Comparison of ENCODE assay signal across 19 cellular contexts in genomic region chr17:3621146-3621720, GRCh38. TPM values are rescaled to one million over a fixed set of nuclear protein-coding genes. Genes with fewer than 3 reads are reported as not detected.
A peak's percentile ranks its signal among the peaks of the same experiment; 100 is the strongest.
DNase-seq lines count a peak whose midpoint lies in the region; ATAC-seq lines count a peak whose summit lies in the region.
"Had no signal": no experiment of that assay in that cellular context is flagged by ENCODE, and none has a peak within 500 bp of the region (broad histone marks: within the 10 kb centered on the region; RNA-seq: fewer than 3 reads in every experiment).

No MANE protein-coding gene starts in this region.

- H2BK120ac ChIP-seq in mesenchymal stem cell (ENCODE audit: low read depth, low read length) = no peak overlapping the region

- H3K4me2 ChIP-seq in BLaER1 = peak overlapping the region; percentile 32; the same call in 1 of the 2 replicates
- no peak overlapping the region for H3K4me2 ChIP-seq in mesenchymal stem cell (ENCODE audit: low read length, poor library complexity, severe bottlenecking)
- H3K4me2 ChIP-seq: A549 had no signal

- 97% methylated on average over 8 of the region's 8 CpGs for WGBS in mesenchymal stem cell

- no peak overlapping the region for H2AK5ac ChIP-seq in mesenchymal stem cell (ENCODE audit: low read length, severe bottlenecking)

- H2BK12ac ChIP-seq in mesenchymal stem cell (ENCODE audit: low read length in 2 of 2) = no peak overlapping the region

- no peak overlapping the region for H3K9ac ChIP-seq in BLaER1
- no peak overlapping the region for H3K9ac ChIP-seq in mesenchymal stem cell (ENCODE audit: low read length)
- H3K9ac ChIP-seq: GM23248 had no signal

- no peak overlapping the region for H3K27ac Mint-ChIP-seq in activated CD8-positive, alpha-beta memory T cell treated with anti-CD3 and anti-CD28 coated beads, Interleukin-2, amount 10 ng/mL, durations not matched to agents 7 days and 5 days
- H3K27ac Mint-ChIP-seq: CD4-positive, CD25-positive, alpha-beta regulatory T cell; CD8-positive, alpha-beta T cell had no signal

- H2BK15ac ChIP-seq in mesenchymal stem cell (ENCODE audit: low read depth, poor library complexity, severe bottlenecking) = no peak overlapping the region

- no peak overlapping the region for H4K8ac ChIP-seq in mesenchymal stem cell (ENCODE audit: low read length)

- no peak overlapping the region for H3K23ac ChIP-seq in mesenchymal stem cell (ENCODE audit: low read length in 2 of 2)

- DNase-seq in LHCN-M2 (ENCODE audit: low read depth) (peak; percentile 29), myocyte (ENCODE audit: low read depth) (peak; percentile 85), mesenchymal stem cell (no peak)
- no peak for DNase-seq in activated CD8-positive, alpha-beta memory T cell treated with anti-CD3 and anti-CD28 coated beads, Interleukin-2, amount 10 ng/mL, durations not matched to agents 7 days and 5 days
- DNase-seq: 8988T; ACHN; CD4-positive, CD25-positive, alpha-beta regulatory T cell; CD8-positive, alpha-beta T cell; DMS 273 treated with DMSO at 0.1 percent for 48 hours; DMS79; EL; GDM1; GM23248; H7; HCEC 1CT had no signal

- H3K4ac ChIP-seq in mesenchymal stem cell (ENCODE audit: low read depth in 1 of 2, low read length in 2 of 2) = no peak overlapping the region

- peaks cover 45% of the 10 kb centered on the region for H3K36me3 Mint-ChIP-seq in activated CD8-positive, alpha-beta memory T cell treated with anti-CD3 and anti-CD28 coated beads, Interleukin-2, amount 10 ng/mL, durations not matched to agents 7 days and 5 days

- no peak overlapping the region for H3K18ac ChIP-seq in mesenchymal stem cell (ENCODE audit: low read depth in 1 of 2, low read length in 2 of 2)

- peaks cover 16% of the 10 kb centered on the region for H3K4me1 ChIP-seq in BLaER1
- no peaks in the 10 kb centered on the region for H3K4me1 ChIP-seq in mesenchymal stem cell (ENCODE audit: control insufficient read depth, insufficient read depth, low read depth, low read length)
- H3K4me1 ChIP-seq: A549 had no signal

- H3K79me1 ChIP-seq in mesenchymal stem cell (replicated peaks; ENCODE audit: low read length, poor library complexity, severe bottlenecking) = peaks cover 10% of the 10 kb centered on the region

- no peaks in the 10 kb centered on the region for H3K27me3 Mint-ChIP-seq in activated CD8-positive, alpha-beta memory T cell treated with anti-CD3 and anti-CD28 coated beads, Interleukin-2, amount 10 ng/mL, durations not matched to agents 7 days and 5 days
- H3K27me3 Mint-ChIP-seq: CD4-positive, CD25-positive, alpha-beta regulatory T cell had no signal

- H2AFZ ChIP-seq in mesenchymal stem cell (ENCODE audit: low read depth, low read length) = no peak overlapping the region
- H2AFZ ChIP-seq: GM23248 had no signal

- no peaks in the 10 kb centered on the region for H4K20me1 ChIP-seq in BLaER1

- H3K4me3 Mint-ChIP-seq in activated CD8-positive, alpha-beta memory T cell treated with anti-CD3 and anti-CD28 coated beads, Interleukin-2, amount 10 ng/mL, durations not matched to agents 7 days and 5 days = no peak overlapping the region
- H3K4me3 Mint-ChIP-seq: CD4-positive, CD25-positive, alpha-beta regulatory T cell; CD8-positive, alpha-beta T cell had no signal

- H3K14ac ChIP-seq in mesenchymal stem cell (ENCODE audit: low read length in 2 of 2) = no peak overlapping the region

- H3K27ac ChIP-seq in BLaER1 (no peak overlapping the region), mesenchymal stem cell (ENCODE audit: low read length, poor library complexity, severe bottlenecking) (no peak overlapping the region)
- H3K27ac ChIP-seq: A549, C4-2B, GM23248 had no signal

- no peak for ATAC-seq in activated CD8-positive, alpha-beta memory T cell treated with anti-CD3 and anti-CD28 coated beads, Interleukin-2, amount 10 ng/mL, durations not matched to agents 7 days and 5 days
- ATAC-seq: A549; CD8-positive, alpha-beta T cell; GM12878 had no signal

- no peaks in the 10 kb centered on the region for H3K4me1 Mint-ChIP-seq in activated CD8-positive, alpha-beta memory T cell treated with anti-CD3 and anti-CD28 coated beads, Interleukin-2, amount 10 ng/mL, durations not matched to agents 7 days and 5 days

- H3K4me3 ChIP-seq in BLaER1 = no peak overlapping the region
- no peak overlapping the region for H3K4me3 ChIP-seq in mesenchymal stem cell (ENCODE audit: insufficient read depth in 1 of 2, low read depth in 1 of 2, low read length in 2 of 2)
- H3K4me3 ChIP-seq: A549, GM12878, GM23248 had no signal

- H3K36me3 ChIP-seq in BLaER1 = peaks cover 97% of the 10 kb centered on the region
- H3K36me3 ChIP-seq in mesenchymal stem cell (ENCODE audit: control insufficient read depth in 1 of 2, insufficient read depth in 2 of 2, low read depth in 1 of 2, low read length in 2 of 2) = peaks cover 48 to 77% of the 10 kb centered on the region in 2 experiments

- H3K9me3 Mint-ChIP-seq in activated CD8-positive, alpha-beta memory T cell treated with anti-CD3 and anti-CD28 coated beads, Interleukin-2, amount 10 ng/mL, durations not matched to agents 7 days and 5 days (ENCODE audit: low read depth) = peaks cover 7% of the 10 kb centered on the region

- H2BK5ac ChIP-seq in mesenchymal stem cell (ENCODE audit: low read depth, low read length, poor library complexity, severe bottlenecking) = no peak overlapping the region

- no peak overlapping the region for H4K91ac ChIP-seq in mesenchymal stem cell (ENCODE audit: low read length)

- no peaks in the 10 kb centered on the region; the same call in 1 of the 2 replicates for H3K27me3 ChIP-seq in BLaER1
- no peaks in the 10 kb centered on the region for H3K27me3 ChIP-seq in mesenchymal stem cell (ENCODE audit: control insufficient read depth in 1 of 2, insufficient read depth in 1 of 2, low read length in 2 of 2)

- CTCF ChIA-PET in activated CD8-positive, alpha-beta memory T cell treated with anti-CD3 and anti-CD28 coated beads, Interleukin-2, amount 10 ng/mL, durations not matched to agents 7 days and 5 days (lab: Charles Lee) = interaction anchor here (0.8 to 1.3 kb wide), 3 partner anchors 11 to 62 kb away, joined by 3 to 5 read pairs (median 4); partner anchors contain the start of genes CTNS and SHPK

- H3K9me3 ChIP-seq in BLaER1 = no peaks in the 10 kb centered on the region
- no peaks in the 10 kb centered on the region for H3K9me3 ChIP-seq in mesenchymal stem cell (ENCODE audit: control insufficient read depth, low read length)
- H3K9me3 ChIP-seq: A549 had no signal

RNA-seq across cellular contexts. Expression of gene TRPV1, which starts 12.0 kb away (rescaled TPM):
- total RNA-seq in LHCN-M2 (2014; rRNA removed) = 0.51 and 0.86 TPM in 2 replicates
- polyA plus RNA-seq in LHCN-M2 (2012) = 0.63 TPM
- 0.99 and 1.3 TPM in 2 replicates for total RNA-seq in myocyte
- 1.8 TPM for polyA plus RNA-seq in myocyte (2012)
- polyA plus RNA-seq in mesenchymal stem cell (2013, experiment 1 of 2) = 0.48 TPM
- 0.51 TPM for polyA plus RNA-seq in mesenchymal stem cell (2013, experiment 2 of 2)
- 1 to 10 TPM; 5.3 to 5.4 TPM for total RNA-seq in activated CD8-positive, alpha-beta memory T cell treated with anti-CD3 and anti-CD28 coated beads, Interleukin-2, amount 10 ng/mL, durations not matched to agents 7 days and 5 days

RNA-seq across cellular contexts. Expression of gene SHPK, which starts 14.8 kb away (rescaled TPM):
- total RNA-seq in LHCN-M2 (2014; rRNA removed) (17.4 and 17.8 TPM in 2 replicates), myocyte (3.5 and 4.8 TPM in 2 replicates)
- 6.3 TPM for polyA plus RNA-seq in LHCN-M2 (2012)
- polyA plus RNA-seq in myocyte (2012) = 3.9 TPM
- 7.4 TPM for polyA plus RNA-seq in mesenchymal stem cell (2013, experiment 1 of 2)
- polyA plus RNA-seq in mesenchymal stem cell (2013, experiment 2 of 2) = 7.5 TPM
- 10 to 100 TPM; 13.4 to 13.9 TPM for total RNA-seq in activated CD8-positive, alpha-beta memory T cell treated with anti-CD3 and anti-CD28 coated beads, Interleukin-2, amount 10 ng/mL, durations not matched to agents 7 days and 5 days

RNA-seq across cellular contexts. Expression of gene CTNS, which starts 15.3 kb away (rescaled TPM):
- total RNA-seq in LHCN-M2 (2014; rRNA removed) = 20.3 and 29.1 TPM in 2 replicates
- 14.9 TPM for polyA plus RNA-seq in LHCN-M2 (2012)
- 36.1 and 39.6 TPM in 2 replicates for total RNA-seq in myocyte
- polyA plus RNA-seq in myocyte (2012) = 27.0 TPM
- polyA plus RNA-seq in mesenchymal stem cell (2013, experiment 1 of 2) = 28.5 TPM
- polyA plus RNA-seq in mesenchymal stem cell (2013, experiment 2 of 2) = 28.1 TPM
- 10 to 100 TPM in 1 of 2 experiments, 1 to 10 TPM in 1; 9.7 to 20.6 TPM for total RNA-seq in activated CD8-positive, alpha-beta memory T cell treated with anti-CD3 and anti-CD28 coated beads, Interleukin-2, amount 10 ng/mL, durations not matched to agents 7 days and 5 days

RNA-seq across cellular contexts. Expression of gene TAX1BP3, which starts 47.1 kb away (rescaled TPM):
- total RNA-seq in LHCN-M2 (2014; rRNA removed) (259 and 286 TPM in 2 replicates), myocyte (95.1 and 122 TPM in 2 replicates)
- 392 TPM for polyA plus RNA-seq in LHCN-M2 (2012)
- polyA plus RNA-seq in myocyte (2012) = 201 TPM
- 119 TPM for polyA plus RNA-seq in mesenchymal stem cell (2013, experiment 1 of 2)
- 117 TPM for polyA plus RNA-seq in mesenchymal stem cell (2013, experiment 2 of 2)
- 10 to 100 TPM; 19.5 to 27.9 TPM for total RNA-seq in activated CD8-positive, alpha-beta memory T cell treated with anti-CD3 and anti-CD28 coated beads, Interleukin-2, amount 10 ng/mL, durations not matched to agents 7 days and 5 days

RNA-seq across cellular contexts. Expression of gene EMC6, which starts 47.4 kb away (rescaled TPM):
- total RNA-seq in LHCN-M2 (2014; rRNA removed) (13.0 and 42.7 TPM in 2 replicates), myocyte (47.0 and 60.7 TPM in 2 replicates)
- 67.7 TPM for polyA plus RNA-seq in LHCN-M2 (2012)
- polyA plus RNA-seq in myocyte (2012) = 75.7 TPM
- polyA plus RNA-seq in mesenchymal stem cell (2013, experiment 1 of 2) = 102 TPM
- polyA plus RNA-seq in mesenchymal stem cell (2013, experiment 2 of 2) = 107 TPM
- total RNA-seq in activated CD8-positive, alpha-beta memory T cell treated with anti-CD3 and anti-CD28 coated beads, Interleukin-2, amount 10 ng/mL, durations not matched to agents 7 days and 5 days = 10 to 100 TPM; 43.7 to 57.0 TPM

Comparison
In these comparisons a context has a peak if more than half of its experiments do, and no peak if none do; other contexts are left out.
1. DNase-seq: peak in LHCN-M2 (single experiment) and myocyte (single experiment); none in mesenchymal stem cell (single experiment) and activated CD8-positive, alpha-beta memory T cell treated with anti-CD3 and anti-CD28 coated beads, Interleukin-2, amount 10 ng/mL, durations not matched to agents 7 days and 5 days (single experiment).